In the genomic region with DNA sequence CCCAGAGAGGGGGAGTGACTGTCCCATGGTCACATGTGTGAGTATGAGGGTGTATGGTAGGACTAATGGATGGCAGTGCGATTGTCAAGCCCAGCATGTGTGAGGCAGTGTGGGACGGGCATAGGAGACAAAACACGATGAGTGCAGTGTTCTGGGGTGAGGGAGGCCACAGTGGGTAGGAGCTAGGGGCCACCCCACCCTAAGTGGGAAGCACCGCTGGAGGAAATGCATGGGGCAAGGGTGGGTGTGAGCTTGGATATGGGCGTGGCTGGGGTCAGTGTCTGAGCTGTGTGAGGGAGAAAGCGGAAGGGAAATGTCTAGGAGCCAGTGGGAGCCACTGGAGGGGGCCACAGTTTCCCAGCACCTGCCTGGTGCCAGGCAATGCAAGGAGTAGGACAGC, we compare ENCODE assay signal across 16 cellular contexts. TPM values are rescaled to one million over a fixed set of nuclear protein-coding genes. Genes with fewer than 3 reads are reported as not detected.
A peak's percentile ranks its signal among the peaks of the same experiment; 100 is the strongest.
DNase-seq lines count a peak whose midpoint lies in the region; ATAC-seq and TF ChIP-seq lines count a peak whose summit lies in the region.
"Had no signal": no experiment of that assay in that cellular context is flagged by ENCODE, and none has a peak within 500 bp of the region (broad histone marks: within the 10 kb centered on the region; RNA-seq: fewer than 3 reads in every experiment).

No MANE protein-coding gene starts in this region.

- in situ Hi-C loops in mammary epithelial cell (cut with MboI; ENCODE audit: low sequenced_read_pairs in 2 of 2), result loop anchor here in 1 of 2 donors (25.0 kb wide), 1 partner anchor 130 kb away; no protein-coding TSS in a partner anchor

- TF ChIP-seq POLR2A in breast epithelium (IDR thresholded peaks at IDR 0.05), result no peak

- H3K4me3 ChIP-seq in breast epithelium, result no peak overlapping the region
- H3K4me3 ChIP-seq in mammary epithelial cell (replicated peaks in 1 of 3; ENCODE audit: insufficient read depth in 1 of 3, low read depth in 2 of 3, low read length in 3 of 3), result no peak overlapping the region
- H3K4me3 ChIP-seq in upper lobe of right lung, result no peak overlapping the region

- CTCF ChIA-PET in MCF 10A (lab: Yijun Ruan, JAX) (interaction anchor here (0.6 to 7.4 kb wide), 42 partner anchors 12 to 881 kb away, joined by 3 to 149 read pairs (median 4); no protein-coding TSS in a partner anchor), mammary epithelial cell (lab: Charles Lee; ENCODE audit: low non-redundant PET) (interaction anchor here (0.6 to 1.1 kb wide), 3 partner anchors 56 to 135 kb away, joined by 6 to 14 read pairs (median 12); a partner anchor contains a TSS)

- H3K4me1 ChIP-seq in breast epithelium (peaks cover 0 to 3% of the 10 kb centered on the region in 2 donors), mammary epithelial cell (ENCODE audit: insufficient read depth, low read length) (peaks cover 24% of the 10 kb centered on the region), upper lobe of right lung (peaks cover 11% of the 10 kb centered on the region)
- H3K4me1 ChIP-seq: Caco-2 had no signal

- intact Hi-C loops in breast epithelium (cut with DNase I; ENCODE audit: low total_unique reads), result loop anchor here (10.0 kb wide), 1 partner anchor 133 kb away; no protein-coding TSS in a partner anchor
- intact Hi-C loops in MCF 10A (cut with micrococcal nuclease), result loop anchor here (1.0 kb wide), 4 partner anchors 56 to 149 kb away; a partner anchor contains a TSS
- intact Hi-C loops in mammary epithelial cell (cut with micrococcal nuclease), result loop anchor here (1.0 to 5.0 kb wide), 6 partner anchors 35 to 375 kb away; no protein-coding TSS in a partner anchor
- intact Hi-C loops in upper lobe of right lung (cut with DNase I), result loop anchor here (5.0 to 10.0 kb wide), 2 partner anchors 93 to 140 kb away; no protein-coding TSS in a partner anchor

- dilution Hi-C loops in mammary epithelial cell (cut with HindIII; ENCODE audit: low sequenced_read_pairs), result loop anchor here (5.0 to 25.0 kb wide), 2 partner anchors 85 to 130 kb away; no protein-coding TSS in a partner anchor

- no peaks in the 10 kb centered on the region for H3K79me2 ChIP-seq in mammary epithelial cell (ENCODE audit: insufficient read depth, low read length)

- BruUV-seq in MCF 10A (replicated peaks; lab: Mats Ljungman, UMichigan) (no TSS peak), mammary epithelial cell (replicated peaks; lab: Mats Ljungman, UMichigan) (no TSS peak)

- no peak overlapping the region for H3K4me2 ChIP-seq in mammary epithelial cell (ENCODE audit: insufficient read depth, low read depth, low read length)

- POLR2A ChIA-PET in MCF 10A (lab: Yijun Ruan, JAX), result interaction anchor here (0.7 to 1.6 kb wide), 3 partner anchors 135 to 307 kb away, joined by 3 to 7 read pairs (median 3); no protein-coding TSS in a partner anchor

- TF ChIP-seq CTCF in breast epithelium (IDR thresholded peaks at IDR 0.05), result no peak
- no peak for TF ChIP-seq CTCF in MCF 10A (IDR thresholded peaks at IDR 0.05; ENCODE audit: unreplicated experiment)
- TF ChIP-seq CTCF in mammary epithelial cell (conservative IDR thresholded peaks at IDR 0.05 in 1 of 2, IDR thresholded peaks at IDR 0.05 in 1 of 2; ENCODE audit: extremely low read depth in 1 of 2, insufficient read depth in 1 of 2, low read depth in 1 of 2, low read length in 2 of 2), result no peak
- no peak for TF ChIP-seq CTCF in nephron (IDR thresholded peaks at IDR 0.05; ENCODE audit: unreplicated experiment in 3 of 3)
- TF ChIP-seq CTCF in upper lobe of right lung (IDR thresholded peaks at IDR 0.05), result no peak

- peak overlapping the region; percentile 72 for H2AFZ ChIP-seq in mammary epithelial cell (ENCODE audit: low read depth, low read length)

- 89% methylated on average over 5 of the region's 6 CpGs for WGBS in mammary epithelial cell (ENCODE audit: low coverage, missing lambda C conversion rate)

- no peaks in the 10 kb centered on the region for H3K9me3 Mint-ChIP-seq in MCF 10A (ENCODE audit: unreplicated experiment)
- no peaks in the 10 kb centered on the region for H3K9me3 Mint-ChIP-seq in nephron
- H3K9me3 Mint-ChIP-seq: activated CD4-positive, alpha-beta T cell treated with anti-CD3 and anti-CD28 coated beads, Interleukin-2, amount 10 ng/mL, durations not matched to agents 7 days and 5 days; mesothelial cell of epicardium; natural killer cell; stimulated activated effector memory CD8-positive, alpha-beta T cell treated with anti-CD3 and anti-CD28 coated beads, Interleukin-12 subunit alpha, Interleukin-12 subunit beta, amount 100 ng/mL, for 72 hours; T-helper 1 cell treated with Interleukin-12 subunit alpha and Interleukin-12 subunit beta and Interleukin-4 antibody, amounts not matched to agents 30 μg/mL and 1 μg/mL, for 36 hours had no signal

- H3K36me3 ChIP-seq in breast epithelium (no peaks in the 10 kb centered on the region), mammary epithelial cell (ENCODE audit: insufficient read depth, low read length) (no peaks in the 10 kb centered on the region), upper lobe of right lung (no peaks in the 10 kb centered on the region)
- H3K36me3 ChIP-seq: brain microvascular endothelial cell had no signal

- peaks cover 26% of the 10 kb centered on the region for H3K4me1 Mint-ChIP-seq in MCF 10A (ENCODE audit: insufficient read depth, unreplicated experiment)
- peaks cover 64% of the 10 kb centered on the region for H3K4me1 Mint-ChIP-seq in nephron
- H3K4me1 Mint-ChIP-seq: activated CD4-positive, alpha-beta T cell treated with anti-CD3 and anti-CD28 coated beads, Interleukin-2, amount 10 ng/mL, durations not matched to agents 7 days and 5 days; stimulated activated effector memory CD8-positive, alpha-beta T cell treated with anti-CD3 and anti-CD28 coated beads, Interleukin-12 subunit alpha, Interleukin-12 subunit beta, amount 100 ng/mL, for 72 hours had no signal

- DNase-seq in breast epithelium (ENCODE audit: low spot score in 2 of 2), result no peak
- no peak for DNase-seq in MCF 10A (ENCODE audit: unreplicated experiment)
- DNase-seq in mammary epithelial cell, result no peak
- no peak for DNase-seq in upper lobe of right lung
- DNase-seq in stimulated activated CD8-positive, alpha-beta memory T cell treated with anti-CD3 and anti-CD28 coated beads, Interleukin-4, amount 100 ng/mL, for 48 hours, result no peak
- DNase-seq in Ammon's horn (ENCODE audit: low spot score), result no peak

- H4K20me1 ChIP-seq in mammary epithelial cell (ENCODE audit: insufficient read depth, low read length), result no peaks in the 10 kb centered on the region

- H3K9ac ChIP-seq in mammary epithelial cell (ENCODE audit: insufficient read depth, low read length), result no peak overlapping the region

- ATAC-seq in upper lobe of right lung (peak; percentile 42), GM19328 (IDR thresholded peaks at IDR 0.05; ENCODE audit: unreplicated experiment) (no peak)

- H3K27ac Mint-ChIP-seq in MCF 10A (ENCODE audit: low read depth, unreplicated experiment), result no peak overlapping the region
- peak overlapping the region in 2 of 3 experiments; percentile 73 to 77 for H3K27ac Mint-ChIP-seq in nephron
- H3K27ac Mint-ChIP-seq: activated CD4-positive, alpha-beta T cell treated with anti-CD3 and anti-CD28 coated beads, Interleukin-2, amount 10 ng/mL, durations not matched to agents 7 days and 5 days; mesothelial cell of epicardium; stimulated activated effector memory CD8-positive, alpha-beta T cell treated with anti-CD3 and anti-CD28 coated beads, Interleukin-12 subunit alpha, Interleukin-12 subunit beta, amount 100 ng/mL, for 72 hours; T-helper 1 cell treated with Interleukin-12 subunit alpha and Interleukin-12 subunit beta and Interleukin-4 antibody, amounts not matched to agents 30 μg/mL and 1 μg/mL, for 36 hours had no signal

- H3K9me3 ChIP-seq in breast epithelium (no peaks in the 10 kb centered on the region), mammary epithelial cell (replicated peaks; ENCODE audit: insufficient read depth, low read length) (no peaks in the 10 kb centered on the region), upper lobe of right lung (no peaks in the 10 kb centered on the region)
- H3K9me3 ChIP-seq: Caco-2 had no signal

- H3K27me3 ChIP-seq in breast epithelium, result no peaks in the 10 kb centered on the region
- no peaks in the 10 kb centered on the region for H3K27me3 ChIP-seq in mammary epithelial cell (ENCODE audit: insufficient read depth, low read length)
- no peaks in the 10 kb centered on the region for H3K27me3 ChIP-seq in upper lobe of right lung
- H3K27me3 ChIP-seq: brain microvascular endothelial cell had no signal

- H3K27ac ChIP-seq in breast epithelium (peak overlapping the region; percentile 93 to 95), mammary epithelial cell (ENCODE audit: insufficient read depth, low read depth, low read length) (no peak overlapping the region), upper lobe of right lung (no peak overlapping the region)
- H3K27ac ChIP-seq: brain microvascular endothelial cell, HL-60 had no signal

- H3K27me3 Mint-ChIP-seq in MCF 10A (ENCODE audit: insufficient read depth, unreplicated experiment) (no peaks in the 10 kb centered on the region), nephron (ENCODE audit: low read depth) (peaks cover 27% of the 10 kb centered on the region)
- H3K27me3 Mint-ChIP-seq: activated CD4-positive, alpha-beta T cell treated with anti-CD3 and anti-CD28 coated beads, Interleukin-2, amount 10 ng/mL, durations not matched to agents 7 days and 5 days had no signal

- no peaks in the 10 kb centered on the region for H3K36me3 Mint-ChIP-seq in MCF 10A (ENCODE audit: insufficient read depth, unreplicated experiment)
- no peaks in the 10 kb centered on the region for H3K36me3 Mint-ChIP-seq in nephron (ENCODE audit: low read depth)
- H3K36me3 Mint-ChIP-seq: mesothelial cell of epicardium; natural killer cell; stimulated activated effector memory CD8-positive, alpha-beta T cell treated with anti-CD3 and anti-CD28 coated beads, Interleukin-12 subunit alpha, Interleukin-12 subunit beta, amount 100 ng/mL, for 72 hours had no signal

- H3K4me3 Mint-ChIP-seq in MCF 10A (ENCODE audit: unreplicated experiment), result no peak overlapping the region
- no peak overlapping the region for H3K4me3 Mint-ChIP-seq in nephron
- H3K4me3 Mint-ChIP-seq: activated CD4-positive, alpha-beta T cell treated with anti-CD3 and anti-CD28 coated beads, Interleukin-2, amount 10 ng/mL, durations not matched to agents 7 days and 5 days; mesothelial cell of epicardium; natural killer cell; stimulated activated effector memory CD8-positive, alpha-beta T cell treated with anti-CD3 and anti-CD28 coated beads, Interleukin-12 subunit alpha, Interleukin-12 subunit beta, amount 100 ng/mL, for 72 hours; T-helper 1 cell treated with Interleukin-12 subunit alpha and Interleukin-12 subunit beta and Interleukin-4 antibody, amounts not matched to agents 30 μg/mL and 1 μg/mL, for 36 hours had no signal

RNA-seq across cellular contexts. Expression of a gene that starts 56.5 kb away (rescaled TPM):
- total RNA-seq in breast epithelium (1 to 10 TPM in 1 of 3 donors, under 1 TPM in 1, not detected in 1; 0.98 to 1.3 TPM), MCF 10A (2022) (0.22 and 0.28 TPM in 2 replicates), mammary epithelial cell (under 1 TPM; 0.28 to 0.67 TPM), upper lobe of right lung (0.43 TPM)
- not detected for polyA plus RNA-seq in mammary epithelial cell
- not detected for polyA minus RNA-seq in mammary epithelial cell
- total RNA-seq: activated CD4-positive, alpha-beta T cell treated with anti-CD3 and anti-CD28 coated beads, Interleukin-2, amount 10 ng/mL, durations not matched to agents 7 days and 5 days had no signal

Comparison
In these comparisons a context has a peak if more than half of its experiments do, and no peak if none do; other contexts are left out.
1. H3K27ac ChIP-seq: peak in breast epithelium (2 of 2); none in mammary epithelial cell (single experiment) and upper lobe of right lung (single experiment).